ENCODE assay signal across 13 cellular contexts in the genomic region with DNA sequence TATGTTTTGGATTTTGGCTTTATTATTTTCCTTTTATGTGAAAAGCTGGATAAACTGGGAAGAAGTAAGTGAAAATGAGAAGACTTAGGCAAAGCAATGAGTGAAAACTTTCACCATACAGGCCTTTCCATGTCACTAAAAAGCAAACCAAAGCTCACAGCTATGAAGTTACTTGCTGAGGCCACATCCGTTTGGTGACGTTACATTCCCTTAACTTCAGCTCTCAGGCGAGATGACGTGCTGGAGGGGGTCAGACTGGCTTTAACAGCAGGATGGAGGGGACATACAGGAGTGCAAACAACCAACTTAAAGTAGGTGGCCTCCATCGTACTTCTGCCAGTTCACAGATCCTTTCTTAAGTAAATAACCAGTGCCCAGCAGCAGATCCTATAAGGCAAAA.
"Had no signal": no experiment of that assay in that cellular context is flagged by ENCODE, and none has a peak within 500 bp of the region (broad histone marks: within the 10 kb centered on the region; RNA-seq: fewer than 3 reads in every experiment).

No MANE protein-coding gene starts in this region.

- DNase-seq: activated CD4-positive, alpha-beta T cell treated with anti-CD3 and anti-CD28 coated beads for 1 hour; activated CD8-positive, alpha-beta memory T cell treated with anti-CD3 and anti-CD28 coated beads, Interleukin-2, amount 50 U/mL, for 4 hours; activated CD8-positive, alpha-beta T cell treated with anti-CD3 and anti-CD28 coated beads for 36 hours; activated naive CD8-positive, alpha-beta T cell treated with anti-CD3 and anti-CD28 coated beads, Interleukin-2, amount 10 ng/mL, durations not matched to agents 7 days and 5 days; activated T-cell treated with anti-CD3 and anti-CD28 coated beads, Interleukin-2, amount 50 U/mL, for 72 hours; aorta; colonic mucosa; foreskin fibroblast; left ventricle myocardium superior; stimulated activated CD4-positive, alpha-beta T cell treated with anti-CD3 and anti-CD28 coated beads, Interleukin-4, amount 100 ng/mL, for 4 hours; uterus had no signal

- ATAC-seq: activated CD8-positive, alpha-beta T cell treated with anti-CD3 and anti-CD28 coated beads for 36 hours; activated T-cell treated with anti-CD3 and anti-CD28 coated beads, Interleukin-2, amount 50 U/mL, for 72 hours; left ventricle myocardium superior had no signal

- H3K36me3 ChIP-seq: colonic mucosa, uterus had no signal

- H3K4me3 ChIP-seq: colonic mucosa, uterus had no signal

- H2AFZ ChIP-seq: parathyroid adenoma had no signal

- H3K4me1 ChIP-seq: colonic mucosa, parathyroid adenoma, uterus had no signal

- H3K27ac ChIP-seq: colonic mucosa, parathyroid adenoma, uterus had no signal

- H3K9ac ChIP-seq: parathyroid adenoma had no signal

- FAIRE-seq: islet of Langerhans had no signal

- H3K27me3 ChIP-seq: colonic mucosa, uterus had no signal

- H3K79me2 ChIP-seq: parathyroid adenoma had no signal

- H3K9me3 ChIP-seq: colonic mucosa, uterus had no signal
